19 cellular contexts compared by ENCODE assay signal in genomic region chr3:195847061-195847950, GRCh38. TPM values are rescaled to one million over a fixed set of nuclear protein-coding genes. Genes with fewer than 3 reads are reported as not detected.
A peak's percentile ranks its signal among the peaks of the same experiment; 100 is the strongest.
DNase-seq lines count a peak whose midpoint lies in the region; ATAC-seq and TF ChIP-seq lines count a peak whose summit lies in the region.
"Had no signal": no experiment of that assay in that cellular context is flagged by ENCODE, and none has a peak within 500 bp of the region (broad histone marks: within the 10 kb centered on the region; RNA-seq: fewer than 3 reads in every experiment).

No MANE protein-coding gene starts in this region.

- intact Hi-C loops in MCF 10A (cut with micrococcal nuclease) (no loop called here), mammary epithelial cell (cut with micrococcal nuclease) (no loop called here)

- in situ Hi-C loops in mammary epithelial cell (cut with MboI; ENCODE audit: low sequenced_read_pairs in 2 of 2) = loop anchor here in 1 of 2 donors (10.0 to 25.0 kb wide), 2 partner anchors 167 to 340 kb away; no protein-coding TSS in a partner anchor

- H3K4me3 Mint-ChIP-seq in MCF 10A (ENCODE audit: unreplicated experiment) (no peak overlapping the region), WTC11 (no peak overlapping the region)
- H3K4me3 Mint-ChIP-seq in activated CD4-positive, alpha-beta memory T cell treated with anti-CD3 and anti-CD28 coated beads, Interleukin-2, amount 10 ng/mL, durations not matched to agents 7 days and 5 days = no peak overlapping the region
- H3K4me3 Mint-ChIP-seq: activated B cell treated with CpG ODN at 0.5 μM for 24 hours; activated naive CD4-positive, alpha-beta T cell treated with anti-CD3 and anti-CD28 coated beads, Interleukin-2, amount 50 U/mL, for 24 hours had no signal

- H3K9me3 ChIP-seq in mammary epithelial cell (replicated peaks; ENCODE audit: insufficient read depth, low read length) = no peaks in the 10 kb centered on the region

- no peak overlapping the region for H3K27ac Mint-ChIP-seq in MCF 10A (ENCODE audit: low read depth, unreplicated experiment)
- no peak overlapping the region for H3K27ac Mint-ChIP-seq in WTC11
- H3K27ac Mint-ChIP-seq in activated CD4-positive, alpha-beta memory T cell treated with anti-CD3 and anti-CD28 coated beads, Interleukin-2, amount 10 ng/mL, durations not matched to agents 7 days and 5 days = no peak overlapping the region
- H3K27ac Mint-ChIP-seq: activated B cell treated with CpG ODN at 0.5 μM for 24 hours; activated naive CD4-positive, alpha-beta T cell treated with anti-CD3 and anti-CD28 coated beads, Interleukin-2, amount 50 U/mL, for 24 hours had no signal

- H3K27ac ChIP-seq in mammary epithelial cell (ENCODE audit: insufficient read depth, low read depth, low read length) = no peak overlapping the region
- H3K27ac ChIP-seq: 22Rv1 had no signal

- no peaks in the 10 kb centered on the region for H3K36me3 ChIP-seq in mammary epithelial cell (ENCODE audit: insufficient read depth, low read length)

- H3K9ac ChIP-seq in mammary epithelial cell (ENCODE audit: insufficient read depth, low read length) = no peak overlapping the region

- CTCF ChIA-PET in MCF 10A (lab: Yijun Ruan, JAX) = interaction anchor here (0.6 kb wide), 1 partner anchor 108 kb away, joined by 4 read pairs; no protein-coding TSS in a partner anchor
- CTCF ChIA-PET in mammary epithelial cell (lab: Charles Lee; ENCODE audit: low non-redundant PET) = no interaction called here
- CTCF ChIA-PET in WTC11 (lab: Charles Lee) = interaction anchor here (1.4 kb wide), 1 partner anchor 100 kb away, joined by 3 read pairs; no protein-coding TSS in a partner anchor
- CTCF ChIA-PET in activated CD4-positive, alpha-beta memory T cell treated with anti-CD3 and anti-CD28 coated beads, Interleukin-2, amount 10 ng/mL, durations not matched to agents 7 days and 5 days (lab: Charles Lee) = no interaction called here

- no peak overlapping the region for H3K4me3 ChIP-seq in mammary epithelial cell (replicated peaks in 1 of 3; ENCODE audit: insufficient read depth in 1 of 3, low read depth in 2 of 3, low read length in 3 of 3)
- H3K4me3 ChIP-seq: smooth muscle cell had no signal

- H4K20me1 ChIP-seq in mammary epithelial cell (ENCODE audit: insufficient read depth, low read length) = no peaks in the 10 kb centered on the region

- peaks cover 6% of the 10 kb centered on the region for H3K4me1 ChIP-seq in mammary epithelial cell (ENCODE audit: insufficient read depth, low read length)

- H3K36me3 Mint-ChIP-seq in MCF 10A (ENCODE audit: insufficient read depth, unreplicated experiment) (no peaks in the 10 kb centered on the region), WTC11 (no peaks in the 10 kb centered on the region)
- no peaks in the 10 kb centered on the region for H3K36me3 Mint-ChIP-seq in activated CD4-positive, alpha-beta memory T cell treated with anti-CD3 and anti-CD28 coated beads, Interleukin-2, amount 10 ng/mL, durations not matched to agents 7 days and 5 days (ENCODE audit: low read depth)
- H3K36me3 Mint-ChIP-seq: activated naive CD4-positive, alpha-beta T cell treated with anti-CD3 and anti-CD28 coated beads, Interleukin-2, amount 50 U/mL, for 24 hours had no signal

- H3K9me3 Mint-ChIP-seq in MCF 10A (ENCODE audit: unreplicated experiment) (peaks cover 7% of the 10 kb centered on the region), WTC11 (no peaks in the 10 kb centered on the region)
- no peaks in the 10 kb centered on the region for H3K9me3 Mint-ChIP-seq in activated CD4-positive, alpha-beta memory T cell treated with anti-CD3 and anti-CD28 coated beads, Interleukin-2, amount 10 ng/mL, durations not matched to agents 7 days and 5 days
- H3K9me3 Mint-ChIP-seq: activated B cell treated with CpG ODN at 0.5 μM for 24 hours; activated naive CD4-positive, alpha-beta T cell treated with anti-CD3 and anti-CD28 coated beads, Interleukin-2, amount 50 U/mL, for 24 hours had no signal

- TF ChIP-seq CTCF in MCF 10A (IDR thresholded peaks at IDR 0.05; ENCODE audit: unreplicated experiment) (no peak), mammary epithelial cell (conservative IDR thresholded peaks at IDR 0.05 in 1 of 2, IDR thresholded peaks at IDR 0.05 in 1 of 2; ENCODE audit: extremely low read depth in 1 of 2, insufficient read depth in 1 of 2, low read depth in 1 of 2, low read length in 2 of 2) (no peak), WTC11 (IDR thresholded peaks at IDR 0.05) (no peak)

- no peaks in the 10 kb centered on the region for H3K79me2 ChIP-seq in mammary epithelial cell (ENCODE audit: insufficient read depth, low read length)

- peaks cover 5% of the 10 kb centered on the region for H3K4me1 Mint-ChIP-seq in MCF 10A (ENCODE audit: insufficient read depth, unreplicated experiment)
- peaks cover 5% of the 10 kb centered on the region; the same call in 1 of the 2 replicates for H3K4me1 Mint-ChIP-seq in WTC11
- peaks cover 7% of the 10 kb centered on the region for H3K4me1 Mint-ChIP-seq in activated CD4-positive, alpha-beta memory T cell treated with anti-CD3 and anti-CD28 coated beads, Interleukin-2, amount 10 ng/mL, durations not matched to agents 7 days and 5 days

- H3K27me3 Mint-ChIP-seq in MCF 10A (ENCODE audit: insufficient read depth, unreplicated experiment) (peaks cover 22% of the 10 kb centered on the region), WTC11 (ENCODE audit: low read depth) (0 out of 2 replicates have a peak, but pooled peaks cover 4% of the 10 kb centered on the region)
- H3K27me3 Mint-ChIP-seq in activated CD4-positive, alpha-beta memory T cell treated with anti-CD3 and anti-CD28 coated beads, Interleukin-2, amount 10 ng/mL, durations not matched to agents 7 days and 5 days = peaks cover 2% of the 10 kb centered on the region
- H3K27me3 Mint-ChIP-seq: activated naive CD4-positive, alpha-beta T cell treated with anti-CD3 and anti-CD28 coated beads, Interleukin-2, amount 50 U/mL, for 24 hours had no signal

- WGBS in mammary epithelial cell (ENCODE audit: low coverage, missing lambda C conversion rate) = 85% methylated on average over 17 of the region's 24 CpGs

- POLR2A ChIA-PET in MCF 10A (lab: Yijun Ruan, JAX) = no interaction called here
- POLR2A ChIA-PET in WTC11 (lab: Charles Lee) = no interaction called here
- POLR2A ChIA-PET in activated CD4-positive, alpha-beta memory T cell treated with anti-CD3 and anti-CD28 coated beads, Interleukin-2, amount 10 ng/mL, durations not matched to agents 7 days and 5 days (lab: Charles Lee) = no interaction called here

- peak; percentile 61 for DNase-seq in MCF 10A (ENCODE audit: unreplicated experiment)
- DNase-seq in mammary epithelial cell = no peak
- DNase-seq in WTC11 (ENCODE audit: low spot score) = no peak
- DNase-seq in hepatic stellate cell (ENCODE audit: low spot score) = peak; percentile 75
- DNase-seq in stromal cell of bone marrow (ENCODE audit: low read depth) = peak; percentile 28
- DNase-seq in activated CD4-positive, alpha-beta memory T cell treated with anti-CD3 and anti-CD28 coated beads, Interleukin-2, amount 10 ng/mL, durations not matched to agents 7 days and 5 days = no peak
- DNase-seq: activated B cell treated with CpG ODN at 0.5 μM for 24 hours; activated CD8-positive, alpha-beta memory T cell treated with anti-CD3 and anti-CD28 coated beads, Interleukin-2, amount 50 U/mL, for 4 hours; cerebellar nuclear complex; NCI-H1092 treated with DMSO at 0.1 percent for 48 hours; NCI-H345; occipital lobe had no signal

- H2AFZ ChIP-seq in mammary epithelial cell (ENCODE audit: low read depth, low read length) = no peak overlapping the region

- H3K27me3 ChIP-seq in mammary epithelial cell (ENCODE audit: insufficient read depth, low read length) = no peaks in the 10 kb centered on the region

- no peak overlapping the region for H3K4me2 ChIP-seq in mammary epithelial cell (ENCODE audit: insufficient read depth, low read depth, low read length)
- H3K4me2 ChIP-seq: smooth muscle cell had no signal

- no peak for ATAC-seq in WTC11
- no peak for ATAC-seq in GM18909 (IDR thresholded peaks at IDR 0.05; ENCODE audit: poor library complexity, unreplicated experiment)
- ATAC-seq in HG03175 (IDR thresholded peaks at IDR 0.05; ENCODE audit: unreplicated experiment) = no peak

- BruUV-seq in MCF 10A (replicated peaks; lab: Mats Ljungman, UMichigan) (no TSS peak), mammary epithelial cell (replicated peaks; lab: Mats Ljungman, UMichigan) (no TSS peak)

- dilution Hi-C loops in mammary epithelial cell (cut with HindIII; ENCODE audit: low sequenced_read_pairs) = no loop called here

TF ChIP-seq in WTC11, 78 proteins besides CTCF, POLR2A, EP300 and RAD21:
- TF ChIP-seq ZNF138 (CRISPR knock-in tag; conservative IDR thresholded peaks at IDR 0.05) (no peak), PRDM15 (CRISPR knock-in tag; IDR thresholded peaks at IDR 0.05) (0 out of 2 replicates have a peak, but pooled peaks have one; percentile 11), ZNF396 (CRISPR knock-in tag; IDR thresholded peaks at IDR 0.05; ENCODE audit: borderline replicate concordance) (no peak)

RNA-seq across cellular contexts. Expression of gene MUC4, which starts 35.6 kb away (rescaled TPM):
- not detected in 2 replicates for total RNA-seq in MCF 10A (2022)
- not detected for total RNA-seq in mammary epithelial cell
- polyA plus RNA-seq in mammary epithelial cell = not detected
- not detected for polyA minus RNA-seq in mammary epithelial cell
- 2.1 to 2.8 TPM (median 2.3 TPM) in 3 replicates for total RNA-seq in WTC11 (2021)
- under 1 TPM; 0.08 to 0.15 TPM for total RNA-seq in activated CD4-positive, alpha-beta memory T cell treated with anti-CD3 and anti-CD28 coated beads, Interleukin-2, amount 10 ng/mL, durations not matched to agents 7 days and 5 days
- total RNA-seq: lung microvascular endothelial cell, occipital lobe, smooth muscle cell, subcutaneous adipose tissue had no signal
- polyA plus RNA-seq: smooth muscle cell had no signal

Comparison
In these comparisons a context has a peak if more than half of its experiments do, and no peak if none do; other contexts are left out.
1. DNase-seq: peak in MCF 10A (single experiment), hepatic stellate cell (single experiment) and stromal cell of bone marrow (single experiment); none in mammary epithelial cell (single experiment), WTC11 (single experiment) and activated CD4-positive, alpha-beta memory T cell treated with anti-CD3 and anti-CD28 coated beads, Interleukin-2, amount 10 ng/mL, durations not matched to agents 7 days and 5 days (single experiment).
2. CTCF ChIA-PET loops: an anchor here in MCF 10A (0.6 kb wide) and WTC11 (1.4 kb wide); none called in mammary epithelial cell and activated CD4-positive, alpha-beta memory T cell treated with anti-CD3 and anti-CD28 coated beads, Interleukin-2, amount 10 ng/mL, durations not matched to agents 7 days and 5 days.